In the genomic region with DNA sequence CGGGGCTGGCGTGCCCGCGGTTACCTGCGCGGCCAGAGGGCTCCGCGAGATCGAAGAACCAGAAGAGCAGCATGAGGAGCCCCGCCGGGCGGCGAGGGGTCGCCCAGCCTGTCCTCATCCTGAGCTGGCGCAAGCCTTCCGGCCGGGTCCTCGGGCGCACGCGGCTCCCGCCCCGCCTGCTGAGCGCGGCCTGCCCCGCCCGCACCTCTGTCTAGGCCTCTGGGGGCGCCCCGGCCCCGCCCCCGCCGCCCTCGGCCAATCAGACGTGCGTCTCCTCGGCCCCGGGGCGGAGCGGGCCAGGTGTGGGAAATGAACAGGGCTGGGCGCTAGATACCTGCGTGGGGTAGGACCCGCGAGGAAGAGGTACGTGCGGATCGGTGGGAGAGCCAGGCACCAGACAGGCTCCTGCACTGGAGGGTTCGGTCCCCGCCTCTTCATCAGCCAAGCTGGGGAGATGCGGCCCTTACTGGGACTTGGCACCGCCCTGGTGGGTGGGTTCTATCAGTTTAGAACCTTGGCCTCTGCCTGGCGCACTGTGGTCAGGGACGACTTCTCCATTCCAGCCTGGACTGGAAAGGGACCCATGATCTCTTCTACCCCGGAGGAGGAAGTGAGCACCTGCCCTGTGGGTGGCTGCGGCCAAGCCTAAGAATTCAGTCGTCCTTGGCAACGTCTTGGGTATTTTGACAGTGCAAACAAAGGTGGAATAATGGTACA, we compare ENCODE assay signal across 8 cellular contexts. TPM values are rescaled to one million over a fixed set of nuclear protein-coding genes. Genes with fewer than 3 reads are reported as not detected.
DNase-seq lines count a peak whose midpoint lies in the region; ATAC-seq and TF ChIP-seq lines count a peak whose summit lies in the region.

A gene (minus strand): TSS at position 192 of the 717 bp plus-strand sequence.

- peak within 1 kb of the TSS; percentile 91 for H3K27ac ChIP-seq in CD4-positive, CD25-positive, alpha-beta regulatory T cell (ENCODE audit: insufficient read depth, low read length, poor library complexity, severe bottlenecking)

- H3K4me3 Mint-ChIP-seq in CD4-positive, CD25-positive, alpha-beta regulatory T cell, result peak within 1 kb of the TSS; percentile 93 to 100 (median 98)
- peak within 1 kb of the TSS; percentile 99 for H3K4me3 Mint-ChIP-seq in activated B cell treated with CpG ODN at 0.5 μM for 24 hours
- H3K4me3 Mint-ChIP-seq in chondrocyte (ENCODE audit: unreplicated experiment), result peak within 1 kb of the TSS; percentile 47

- 11 to 28% methylated on average over 21 to 47 of the region's 56 CpGs for WGBS in lower leg skin, 2 donors

- DNase-seq in CD4-positive, CD25-positive, alpha-beta regulatory T cell, result peak; percentile 81 to 92 (median 85)
- peak; percentile 87 for DNase-seq in activated B cell treated with CpG ODN at 0.5 μM for 24 hours
- peak; percentile 87 for DNase-seq in chondrocyte (ENCODE audit: low spot score)
- peak; percentile 47 to 86 for DNase-seq in lower leg skin (ENCODE audit: low spot score in 2 of 2)
- peak; percentile 66 to 78 (median 73) for DNase-seq in stimulated activated CD4-positive, alpha-beta T cell treated with anti-CD3 and anti-CD28 coated beads, TNF-alpha, amount 100 ng/mL, for 4 hours (ENCODE audit: low read depth in 3 of 3)
- DNase-seq in RKO (ENCODE audit: low spot score), result no peak

- H3K36me3 Mint-ChIP-seq in CD4-positive, CD25-positive, alpha-beta regulatory T cell, result peaks cover 7% of the 10 kb centered on the region
- H3K36me3 Mint-ChIP-seq in activated B cell treated with CpG ODN at 0.5 μM for 24 hours (ENCODE audit: low read depth), result peaks cover 36% of the 10 kb centered on the region
- no peaks in the 10 kb centered on the region for H3K36me3 Mint-ChIP-seq in chondrocyte (ENCODE audit: low read depth)

- TF ChIP-seq CTCF in activated B cell treated with CpG ODN at 0.5 μM for 24 hours (IDR thresholded peaks at IDR 0.05) (no peak), chondrocyte (IDR thresholded peaks at IDR 0.05) (no peak), lower leg skin (IDR thresholded peaks at IDR 0.05) (no peak)

- no peak for TF ChIP-seq POLR2A in lower leg skin (IDR thresholded peaks at IDR 0.05)

- peaks cover 3% of the 10 kb centered on the region for H3K27me3 Mint-ChIP-seq in CD4-positive, CD25-positive, alpha-beta regulatory T cell
- H3K27me3 Mint-ChIP-seq in activated B cell treated with CpG ODN at 0.5 μM for 24 hours (no peaks in the 10 kb centered on the region), chondrocyte (ENCODE audit: low read depth) (peaks cover 19% of the 10 kb centered on the region)

- CTCF ChIA-PET in activated B cell treated with CpG ODN at 0.5 μM for 24 hours (lab: Charles Lee), result interaction anchor here (1.0 to 1.1 kb wide), 2 partner anchors 9 to 16 kb away, joined by 3 to 4 read pairs; no protein-coding TSS in a partner anchor

- H3K4me3 ChIP-seq in CD4-positive, CD25-positive, alpha-beta regulatory T cell (ENCODE audit: low read depth, low read length), result peak within 1 kb of the TSS; percentile 92
- H3K4me3 ChIP-seq in lower leg skin (ENCODE audit: low read depth, poor library complexity, severe bottlenecking), result peak within 1 kb of the TSS; percentile 53

- POLR2A ChIA-PET in activated B cell treated with CpG ODN at 0.5 μM for 24 hours (lab: Charles Lee), result interaction anchor here (0.7 to 2.9 kb wide), 20 partner anchors 8 to 618 kb away, joined by 3 to 40 read pairs (median 4); a partner anchor contains a TSS

- intact Hi-C loops in activated B cell treated with CpG ODN at 0.5 μM for 24 hours (cut with micrococcal nuclease), result loop anchor here (1.0 to 10.0 kb wide), 9 partner anchors 17 to 1400 kb away; a partner anchor contains a TSS
- intact Hi-C loops in lower leg skin (cut with DNase I; ENCODE audit: low total_unique reads), result no loop called here

- H3K9me3 Mint-ChIP-seq in CD4-positive, CD25-positive, alpha-beta regulatory T cell, result no peaks in the 10 kb centered on the region
- H3K9me3 Mint-ChIP-seq in activated B cell treated with CpG ODN at 0.5 μM for 24 hours (no peaks in the 10 kb centered on the region), chondrocyte (ENCODE audit: low read depth) (no peaks in the 10 kb centered on the region)

- ATAC-seq in CD4-positive, CD25-positive, alpha-beta regulatory T cell (ENCODE audit: low read depth in 2 of 2), result peak; percentile 85
- ATAC-seq in GM19397 (IDR thresholded peaks at IDR 0.05; ENCODE audit: unreplicated experiment) (peak; percentile 87), HG03575 (IDR thresholded peaks at IDR 0.05; ENCODE audit: extremely low read depth, insufficient number of reproducible peaks, low FRiP score, unreplicated experiment) (peak; percentile 38), activated B cell treated with CpG ODN at 0.5 μM for 24 hours (ENCODE audit: low read depth) (peak; percentile 85)

- H3K4me1 ChIP-seq in CD4-positive, CD25-positive, alpha-beta regulatory T cell (ENCODE audit: control insufficient read depth, insufficient read depth, low read length, poor library complexity, severe bottlenecking), result peaks cover 32% of the 10 kb centered on the region

- peak within 1 kb of the TSS; percentile 94 to 99 (median 98) for H3K27ac Mint-ChIP-seq in CD4-positive, CD25-positive, alpha-beta regulatory T cell
- peak within 1 kb of the TSS; percentile 98 for H3K27ac Mint-ChIP-seq in activated B cell treated with CpG ODN at 0.5 μM for 24 hours
- no peak within 1 kb of the TSS for H3K27ac Mint-ChIP-seq in chondrocyte (ENCODE audit: unreplicated experiment)

- H3K4me1 Mint-ChIP-seq in CD4-positive, CD25-positive, alpha-beta regulatory T cell, result peaks cover 6 to 49% (median 20%) of the 10 kb centered on the region in 4 donors
- H3K4me1 Mint-ChIP-seq in activated B cell treated with CpG ODN at 0.5 μM for 24 hours (peaks cover 53% of the 10 kb centered on the region), chondrocyte (ENCODE audit: low read depth) (peaks cover 11% of the 10 kb centered on the region)

- H3K27me3 ChIP-seq in CD4-positive, CD25-positive, alpha-beta regulatory T cell (ENCODE audit: control insufficient read depth, insufficient read depth, low read length), result no peaks in the 10 kb centered on the region

- no peaks in the 10 kb centered on the region for H3K9me3 ChIP-seq in CD4-positive, CD25-positive, alpha-beta regulatory T cell (ENCODE audit: control insufficient read depth in 2 of 2, low read length in 2 of 2)

- H3K36me3 ChIP-seq in CD4-positive, CD25-positive, alpha-beta regulatory T cell (ENCODE audit: control insufficient read depth, insufficient read depth, low read length), result peaks cover 5% of the 10 kb centered on the region

RNA-seq across cellular contexts. Expression of the gene that starts here (rescaled TPM):
- total RNA-seq in CD4-positive, CD25-positive, alpha-beta regulatory T cell, result 44.8 TPM
- 10 to 100 TPM; 24.8 to 43.4 (median 41.0) TPM for polyA plus RNA-seq in CD4-positive, CD25-positive, alpha-beta regulatory T cell
- total RNA-seq in activated B cell treated with CpG ODN at 0.5 μM for 24 hours, result 99.5 and 107 TPM in 2 replicates
- total RNA-seq in chondrocyte, result 0.15 to 1.3 TPM in 2 of 3 replicates, not detected in the other
- 10 to 100 TPM in 2 of 4 donors, 1 to 10 TPM in 2; 5.5 to 23.7 (median 13.0) TPM for total RNA-seq in lower leg skin

Comparison
In these comparisons a context has a peak if more than half of its experiments do, and no peak if none do; other contexts are left out.
1. H3K4me3 Mint-ChIP-seq: peak in every context shown above with its lines; median percentile 99 in activated B cell treated with CpG ODN at 0.5 μM for 24 hours; 98 in CD4-positive, CD25-positive, alpha-beta regulatory T cell; 47 in chondrocyte.